ENCODE assay signal across 8 cellular contexts in the genomic region with DNA sequence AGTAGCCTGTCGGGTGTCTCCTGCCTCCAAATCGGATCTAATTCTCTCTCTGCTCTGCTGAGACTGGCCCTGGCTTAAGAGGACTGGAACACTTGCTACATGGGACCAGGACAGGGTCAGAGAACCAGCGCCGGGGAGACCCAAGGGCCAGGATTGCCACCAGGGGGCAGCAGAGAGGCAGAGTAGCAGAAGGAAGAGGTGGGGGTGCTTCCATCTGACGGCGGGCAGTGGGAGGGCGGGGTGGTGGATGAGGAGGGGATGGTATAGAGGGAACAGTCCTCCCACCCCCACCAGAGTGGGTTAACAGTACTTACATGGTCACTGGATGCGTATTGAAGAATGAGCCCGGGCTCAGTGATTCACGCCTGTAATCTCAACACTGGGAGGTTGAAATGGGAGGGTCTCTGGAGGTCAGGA. TPM values are rescaled to one million over a fixed set of nuclear protein-coding genes. Genes with fewer than 3 reads are reported as not detected.
DNase-seq lines count a peak whose midpoint lies in the region; ATAC-seq, FAIRE-seq and TF ChIP-seq lines count a peak whose summit lies in the region.

No MANE protein-coding gene starts in this region.

- no peak overlapping the region for H3K9ac ChIP-seq in GM23248
- H3K9ac ChIP-seq in endothelial cell of umbilical vein (replicated peaks; ENCODE audit: extremely low read depth, insufficient read depth, low read length) = no peak overlapping the region

- FAIRE-seq in endothelial cell of umbilical vein (lab: Jason Lieb, UNC) = peak; percentile 73

- H3K79me2 ChIP-seq in GM23248 (ENCODE audit: insufficient read depth) (no peaks in the 10 kb centered on the region), endothelial cell of umbilical vein (ENCODE audit: control insufficient read depth, insufficient read depth, low read length) (no peaks in the 10 kb centered on the region)

- no peak for TF ChIP-seq POLR2A in endothelial cell of umbilical vein (IDR thresholded peaks at IDR 0.05; ENCODE audit: low read depth, low read length)

- no peaks in the 10 kb centered on the region for H3K9me1 ChIP-seq in endothelial cell of umbilical vein (replicated peaks; ENCODE audit: control insufficient read depth, extremely low read depth, insufficient read depth, low read length)

- H3F3A ChIP-seq in GM23248 (ENCODE audit: insufficient read depth) = 0 out of 2 replicates have a peak, but pooled peaks cover 3% of the 10 kb centered on the region

- H4K20me1 ChIP-seq in GM23248 (ENCODE audit: insufficient read depth) = no peaks in the 10 kb centered on the region
- no peaks in the 10 kb centered on the region for H4K20me1 ChIP-seq in endothelial cell of umbilical vein (replicated peaks; ENCODE audit: control insufficient read depth, extremely low read depth, insufficient read depth, low read length)

- H3K4me2 ChIP-seq in GM23248 (ENCODE audit: unreplicated experiment) (no peak overlapping the region), endothelial cell of umbilical vein (ENCODE audit: insufficient read depth, low read length) (no peak overlapping the region)

- H3K36me3 ChIP-seq in GM23248 (ENCODE audit: low read depth) (peaks cover 1% of the 10 kb centered on the region; the same call in 1 of the 2 replicates), endothelial cell of umbilical vein (ENCODE audit: control insufficient read depth in 2 of 2, extremely low read depth in 1 of 2, insufficient read depth in 2 of 2, low read length in 2 of 2) (peaks cover 0 to 6% of the 10 kb centered on the region in 2 experiments)

- peak; percentile 75 to 90 for TF ChIP-seq CTCF in endothelial cell of umbilical vein (IDR thresholded peaks at IDR 0.05; ENCODE audit: extremely low read depth in 1 of 2, insufficient read depth in 1 of 2, low read depth in 1 of 2, low read length in 2 of 2)

- CTCF ChIA-PET in endothelial cell of umbilical vein (lab: Charles Lee) = interaction anchor here (0.7 to 7.2 kb wide), 15 partner anchors 9 to 83 kb away, joined by 3 to 169 read pairs (median 5); partner anchors contain the start of gene EHD2

- no peaks in the 10 kb centered on the region for H3K27me3 ChIP-seq in GM23248 (replicated peaks; ENCODE audit: insufficient read depth)
- no peaks in the 10 kb centered on the region for H3K27me3 ChIP-seq in endothelial cell of umbilical vein (ENCODE audit: control insufficient read depth in 2 of 2, insufficient read depth in 2 of 2, low read length in 2 of 2)

- H3K9me3 ChIP-seq in GM23248 (ENCODE audit: low read depth) = no peaks in the 10 kb centered on the region
- H3K9me3 ChIP-seq in endothelial cell of umbilical vein (replicated peaks; ENCODE audit: control insufficient read depth, insufficient read depth, low read length) = no peaks in the 10 kb centered on the region

- BruUV-seq in endothelial cell of umbilical vein (replicated peaks; lab: Mats Ljungman, UMichigan) = no TSS peak

- no peak overlapping the region for H3K4me3 ChIP-seq in GM23248
- H3K4me3 ChIP-seq in endothelial cell of umbilical vein (replicated peaks in 1 of 3; ENCODE audit: insufficient read depth in 1 of 3, low read depth in 1 of 3, low read length in 3 of 3) = no peak overlapping the region

- ATAC-seq in HG02870 (IDR thresholded peaks at IDR 0.05; ENCODE audit: unreplicated experiment) = no peak

- no peaks in the 10 kb centered on the region for H3K4me1 ChIP-seq in GM23248 (ENCODE audit: insufficient read depth)
- H3K4me1 ChIP-seq in endothelial cell of umbilical vein (ENCODE audit: control insufficient read depth, extremely low read depth, insufficient read depth, low read length) = no peaks in the 10 kb centered on the region

- POLR2A ChIA-PET in endothelial cell of umbilical vein (lab: Charles Lee) = no interaction called here

- 5 to 13% methylated on average over 6 to 10 of the region's 10 CpGs for WGBS in GM23248 (ENCODE audit: low coverage in 1 of 2, low lambda C conversion rate in 2 of 2, missing lambda C conversion rate in 2 of 2), 2 experiments

- DNase-seq in AG08396 (ENCODE audit: low spot score) (peak; percentile 85), GM23248 (peak; percentile 74), NCI-H82 (lab: John Stamatoyannopoulos, UW) (peak; percentile 100), endothelial cell of umbilical vein (ENCODE audit: low read depth, low spot score) (peak; percentile 64), mucosa of gallbladder (ENCODE audit: low spot score) (peak; percentile 75)
- DNase-seq in activated CD8-positive, alpha-beta memory T cell treated with anti-CD3 and anti-CD28 coated beads, Interleukin-2, amount 50 U/mL, for 1 hour (ENCODE audit: extremely low read depth) = peak; percentile 75
- peak; percentile 51 to 79 for DNase-seq in stimulated activated CD8-positive, alpha-beta memory T cell treated with anti-CD3 and anti-CD28 coated beads, Interleukin-7, amount 100 ng/mL, for 1 hour (ENCODE audit: low read depth in 2 of 2)

- in situ Hi-C loops in GM23248 (cut with MboI) = no loop called here

- dilution Hi-C loops in endothelial cell of umbilical vein (cut with MboI; ENCODE audit: extremely low pct_ligation_motif_present, low sequenced_read_pairs) = no loop called here

- no peak overlapping the region for H2AFZ ChIP-seq in GM23248
- peak overlapping the region; percentile 49 for H2AFZ ChIP-seq in endothelial cell of umbilical vein (ENCODE audit: low read depth, low read length)

- H3K27ac ChIP-seq in GM23248 (no peak overlapping the region), endothelial cell of umbilical vein (ENCODE audit: insufficient read depth, low read depth, low read length) (no peak overlapping the region)

- intact Hi-C loops in endothelial cell of umbilical vein (cut with micrococcal nuclease) = loop anchor here (1.0 kb wide), 1 partner anchor 73 kb away; no protein-coding TSS in a partner anchor

- no peaks in the 10 kb centered on the region for H3K9me2 ChIP-seq in GM23248 (ENCODE audit: insufficient read depth)

TF ChIP-seq in endothelial cell of umbilical vein, 7 proteins besides CTCF, POLR2A, EP300 and RAD21 (continues in another document):
- no peak for TF ChIP-seq JUN (IDR thresholded peaks at IDR 0.05; ENCODE audit: borderline replicate concordance, insufficient read depth, insufficient read length, low read depth)
- no peak for TF ChIP-seq EZH2 (IDR thresholded peaks at IDR 0.05; ENCODE audit: borderline replicate concordance, low read depth, low read length, severe bottlenecking)
- TF ChIP-seq GATA2 (IDR thresholded peaks at IDR 0.05; ENCODE audit: insufficient read depth, insufficient read length, low read depth, low read length) = no peak

RNA-seq across cellular contexts. Expression of gene SELENOW, which starts 11.9 kb away (rescaled TPM):
- 436 and 571 TPM in 2 replicates for total RNA-seq in GM23248 (2014; rRNA removed; shearing (Covaris generic))
- polyA plus RNA-seq in GM23248 (2016; fragmentation: Nextera tagmentation; extraction: Ambion mirVana) (558 and 561 TPM in 2 replicates), endothelial cell of umbilical vein (613 and 629 TPM in 2 replicates)
- total RNA-seq in endothelial cell of umbilical vein (220 and 316 TPM in 2 replicates), mucosa of gallbladder (469 TPM)
- polyA plus RNA-seq in endothelial cell of umbilical vein (2011; cell fraction: cytosol; rRNA removed) = 541 and 597 TPM in 2 replicates
- polyA plus RNA-seq in endothelial cell of umbilical vein (2011; cell fraction: nucleus; rRNA removed) = 179 and 190 TPM in 2 replicates
- polyA plus RNA-seq in endothelial cell of umbilical vein (2012) = 307 and 370 TPM in 2 replicates
- 118 and 129 TPM in 2 replicates for polyA minus RNA-seq in endothelial cell of umbilical vein
- 45.0 TPM for polyA minus RNA-seq in endothelial cell of umbilical vein (2011; cell fraction: cytosol; rRNA and poly(A)+ RNA removed)
- 24.9 and 26.5 TPM in 2 replicates for polyA minus RNA-seq in endothelial cell of umbilical vein (2011; cell fraction: nucleus; rRNA and poly(A)+ RNA removed)

RNA-seq across cellular contexts. Expression of gene TPRX1, which starts 13.9 kb away (rescaled TPM):
- total RNA-seq in GM23248 (2014; rRNA removed; shearing (Covaris generic)) = not detected in 2 replicates
- polyA plus RNA-seq in GM23248 (2016; fragmentation: Nextera tagmentation; extraction: Ambion mirVana) = not detected in 2 replicates
- not detected in 2 replicates for total RNA-seq in endothelial cell of umbilical vein
- not detected in 2 replicates for polyA plus RNA-seq in endothelial cell of umbilical vein
- polyA plus RNA-seq in endothelial cell of umbilical vein (2011; cell fraction: cytosol; rRNA removed) = not detected in 2 replicates
- not detected in 2 replicates for polyA plus RNA-seq in endothelial cell of umbilical vein (2011; cell fraction: nucleus; rRNA removed)
- polyA plus RNA-seq in endothelial cell of umbilical vein (2012) = not detected in 2 replicates
- not detected in 2 replicates for polyA minus RNA-seq in endothelial cell of umbilical vein
- polyA minus RNA-seq in endothelial cell of umbilical vein (2011; cell fraction: cytosol; rRNA and poly(A)+ RNA removed) = not detected
- not detected in 2 replicates for polyA minus RNA-seq in endothelial cell of umbilical vein (2011; cell fraction: nucleus; rRNA and poly(A)+ RNA removed)
- not detected for total RNA-seq in mucosa of gallbladder

RNA-seq across cellular contexts. Expression of gene CRX, which starts 31.3 kb away (rescaled TPM):
- total RNA-seq in GM23248 (2014; rRNA removed; shearing (Covaris generic)) = not detected in 2 replicates
- not detected in 2 replicates for polyA plus RNA-seq in GM23248 (2016; fragmentation: Nextera tagmentation; extraction: Ambion mirVana)
- total RNA-seq in endothelial cell of umbilical vein = not detected in 2 replicates
- not detected in 2 replicates for polyA plus RNA-seq in endothelial cell of umbilical vein
- not detected in 2 replicates for polyA plus RNA-seq in endothelial cell of umbilical vein (2011; cell fraction: cytosol; rRNA removed)
- not detected in 2 replicates for polyA plus RNA-seq in endothelial cell of umbilical vein (2011; cell fraction: nucleus; rRNA removed)
- not detected in 2 replicates for polyA plus RNA-seq in endothelial cell of umbilical vein (2012)
- polyA minus RNA-seq in endothelial cell of umbilical vein = not detected in 2 replicates
- polyA minus RNA-seq in endothelial cell of umbilical vein (2011; cell fraction: cytosol; rRNA and poly(A)+ RNA removed) = not detected
- polyA minus RNA-seq in endothelial cell of umbilical vein (2011; cell fraction: nucleus; rRNA and poly(A)+ RNA removed) = not detected in 2 replicates
- total RNA-seq in mucosa of gallbladder = not detected

RNA-seq across cellular contexts. Expression of gene NOP53, which starts 45.1 kb away (rescaled TPM):
- 58.3 and 62.8 TPM in 2 replicates for total RNA-seq in GM23248 (2014; rRNA removed; shearing (Covaris generic))
- 39.8 and 40.7 TPM in 2 replicates for polyA plus RNA-seq in GM23248 (2016; fragmentation: Nextera tagmentation; extraction: Ambion mirVana)
- 150 and 189 TPM in 2 replicates for total RNA-seq in endothelial cell of umbilical vein
- polyA plus RNA-seq in endothelial cell of umbilical vein = 119 and 127 TPM in 2 replicates
- polyA plus RNA-seq in endothelial cell of umbilical vein (2011; cell fraction: cytosol; rRNA removed) = 147 and 201 TPM in 2 replicates
- 100 and 102 TPM in 2 replicates for polyA plus RNA-seq in endothelial cell of umbilical vein (2011; cell fraction: nucleus; rRNA removed)
- polyA plus RNA-seq in endothelial cell of umbilical vein (2012) = 170 and 319 TPM in 2 replicates
- 49.1 and 63.5 TPM in 2 replicates for polyA minus RNA-seq in endothelial cell of umbilical vein
- polyA minus RNA-seq in endothelial cell of umbilical vein (2011; cell fraction: cytosol; rRNA and poly(A)+ RNA removed) = 124 TPM
- 40.5 and 45.3 TPM in 2 replicates for polyA minus RNA-seq in endothelial cell of umbilical vein (2011; cell fraction: nucleus; rRNA and poly(A)+ RNA removed)
- 253 TPM for total RNA-seq in mucosa of gallbladder
